ENCODE assay signal across 8 cellular contexts in the genomic region with DNA sequence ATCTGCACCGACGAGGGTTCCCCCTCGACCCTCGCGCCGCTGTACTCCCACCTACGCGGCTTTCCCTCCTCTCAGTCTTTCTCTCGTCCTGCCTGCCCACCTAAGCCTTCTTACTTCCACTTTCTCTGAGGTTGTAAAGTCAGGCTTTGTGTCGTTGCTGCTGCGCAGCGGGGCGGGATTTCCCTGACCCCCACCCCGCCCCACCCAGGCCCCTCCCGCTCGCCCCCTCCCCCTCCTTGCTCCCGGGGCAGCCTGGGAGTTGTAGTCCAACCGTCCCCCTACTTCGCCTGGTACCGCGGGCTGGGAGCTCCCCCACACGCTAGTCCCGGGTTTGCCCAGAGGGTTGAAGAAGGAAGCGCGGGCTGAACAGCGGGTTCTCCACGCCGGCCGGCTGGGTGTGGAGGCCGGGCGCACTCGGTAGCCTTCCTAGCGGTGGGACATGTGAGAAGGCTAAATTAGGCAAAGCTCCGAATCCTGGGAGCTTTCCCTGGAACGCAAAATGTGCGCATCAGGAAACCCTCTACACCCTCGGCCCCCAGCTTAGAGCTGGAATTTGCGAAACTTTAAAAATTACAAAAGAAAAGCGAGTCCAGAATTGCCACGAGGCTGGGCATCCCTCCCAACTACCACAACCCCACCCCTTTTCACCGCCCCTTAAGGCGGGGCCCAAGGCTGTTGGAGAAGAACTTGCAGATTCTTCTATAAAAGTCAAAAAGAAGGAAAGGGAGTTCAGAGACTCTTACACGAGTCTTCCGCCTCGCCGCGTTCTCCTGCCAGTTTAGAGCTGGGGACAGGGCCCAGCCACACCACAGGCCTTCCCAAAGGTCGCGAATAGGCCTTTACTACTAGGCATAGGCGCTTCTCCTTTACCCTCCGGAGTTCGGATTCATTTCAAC. TPM values are rescaled to one million over a fixed set of nuclear protein-coding genes. Genes with fewer than 3 reads are reported as not detected.
DNase-seq lines count a peak whose midpoint lies in the region; ATAC-seq, FAIRE-seq and TF ChIP-seq lines count a peak whose summit lies in the region.

A gene (minus strand): TSS at position 153 of the 896 bp plus-strand sequence. CDS start 1,011 bp downstream, outside the sequence.

- H3K36me3 Mint-ChIP-seq in activated CD4-positive, alpha-beta T cell treated with anti-CD3 and anti-CD28 coated beads, Interleukin-2, amount 10 ng/mL, durations not matched to agents 24 days and 14 days (ENCODE audit: low read depth): peaks cover 2% of the 10 kb centered on the region

- no peak within 1 kb of the TSS for H2AFZ ChIP-seq in HepG2 (ENCODE audit: low read length)

- CTCF ChIA-PET in A549 (lab: Yijun Ruan, JAX): interaction anchor here (0.6 to 1.2 kb wide), 3 partner anchors 8 to 33 kb away, joined by 3 read pairs; no protein-coding TSS in a partner anchor
- CTCF ChIA-PET in HepG2 (lab: Yijun Ruan, JAX; ENCODE audit: low intra/inter-chr PET ratio, low total read pairs): no interaction called here

- FAIRE-seq in A549 (lab: Jason Lieb, UNC) (peak; percentile 28), HepG2 (lab: Jason Lieb, UNC) (peak; percentile 71)

- intact Hi-C loops in activated CD4-positive, alpha-beta T cell treated with anti-CD3 and anti-CD28 coated beads, Interleukin-2, amount 10 ng/mL, durations not matched to agents 24 days and 14 days (cut with micrococcal nuclease): loop anchor here (1.0 to 5.0 kb wide), 5 partner anchors 41 to 194 kb away; no protein-coding TSS in a partner anchor
- intact Hi-C loops in HepG2 (cut with micrococcal nuclease; ENCODE audit: unreplicated experiment): loop anchor here (5.0 kb wide), 1 partner anchor 136 kb away; no protein-coding TSS in a partner anchor

- H3K27ac ChIP-seq in A549: peak within 1 kb of the TSS; percentile 88 to 99
- peak within 1 kb of the TSS; percentile 93 for H3K27ac ChIP-seq in HepG2 (ENCODE audit: extremely low read length, insufficient read depth, low read length)

- H3K4me2 ChIP-seq in A549 (peak within 1 kb of the TSS; percentile 93), HepG2 (ENCODE audit: low read depth, low read length) (peak within 1 kb of the TSS; percentile 76)

- peak; percentile 8; the same call in 1 of the 3 replicates for TF ChIP-seq CTCF in A549 (IDR thresholded peaks at IDR 0.05)
- peak; percentile 66 for TF ChIP-seq CTCF in HepG2 (CRISPR knock-in tag; IDR thresholded peaks at IDR 0.05)

- H3K27ac Mint-ChIP-seq in activated CD4-positive, alpha-beta T cell treated with anti-CD3 and anti-CD28 coated beads, Interleukin-2, amount 10 ng/mL, durations not matched to agents 24 days and 14 days: peak within 1 kb of the TSS; percentile 96

- H3K4me1 Mint-ChIP-seq in activated CD4-positive, alpha-beta T cell treated with anti-CD3 and anti-CD28 coated beads, Interleukin-2, amount 10 ng/mL, durations not matched to agents 24 days and 14 days: peaks cover 17% of the 10 kb centered on the region

- ATAC-seq in A549 (peak; percentile 83 to 89), GM18511 (IDR thresholded peaks at IDR 0.05; ENCODE audit: unreplicated experiment) (peak; percentile 79), HG03025 (IDR thresholded peaks at IDR 0.05; ENCODE audit: low FRiP score, unreplicated experiment) (peak; percentile 72), HepG2 (peak; percentile 84)

- peak within 1 kb of the TSS; percentile 85 for H3K4me3 ChIP-seq in A549
- H3K4me3 ChIP-seq in HepG2 (replicated peaks in 1 of 3; ENCODE audit: insufficient read depth in 1 of 3, low read depth in 2 of 3, low read length in 3 of 3): peak within 1 kb of the TSS; percentile 72 to 83 (median 76)

- no peaks in the 10 kb centered on the region for H4K20me1 ChIP-seq in HepG2 (ENCODE audit: insufficient read depth, low read length)

- peaks cover 30% of the 10 kb centered on the region for H3K79me2 ChIP-seq in HepG2 (ENCODE audit: insufficient read depth, low read length)

- H3K27me3 ChIP-seq in HepG2 (ENCODE audit: control insufficient read depth in 1 of 2, insufficient read depth in 2 of 2, low read length in 2 of 2): no peaks in the 10 kb centered on the region; a peak in 1 of 5 replicates

- peak; percentile 56 to 89 for DNase-seq in A549 (ENCODE audit: low read depth in 1 of 2, low spot score in 1 of 2)
- DNase-seq in NCI-H226: peak; percentile 81
- DNase-seq in activated CD4-positive, alpha-beta T cell treated with anti-CD3 and anti-CD28 coated beads, Interleukin-2, amount 10 ng/mL, durations not matched to agents 24 days and 14 days: peak; percentile 92
- peak; percentile 85 for DNase-seq in dedifferentiated amniotic fluid mesenchymal stem cell (ENCODE audit: extremely low spot score)
- DNase-seq in HepG2 (ENCODE audit: low spot score): peak; percentile 70
- DNase-seq in stimulated activated CD4-positive, alpha-beta T cell treated with anti-CD3 and anti-CD28 coated beads, Interleukin-2, amount 100 ng/mL, for 48 hours: peak; percentile 63 to 65

- H3K27me3 Mint-ChIP-seq in activated CD4-positive, alpha-beta T cell treated with anti-CD3 and anti-CD28 coated beads, Interleukin-2, amount 10 ng/mL, durations not matched to agents 24 days and 14 days: no peaks in the 10 kb centered on the region

- no peaks in the 10 kb centered on the region for H3K9me3 Mint-ChIP-seq in activated CD4-positive, alpha-beta T cell treated with anti-CD3 and anti-CD28 coated beads, Interleukin-2, amount 10 ng/mL, durations not matched to agents 24 days and 14 days

- TF ChIP-seq POLR2A in A549 (IDR thresholded peaks at IDR 0.05; ENCODE audit: low read length) (peak; percentile 89), HepG2 (IDR thresholded peaks at IDR 0.05; ENCODE audit: insufficient read depth in 1 of 2, low read depth in 2 of 2, low read length in 2 of 2) (peak; percentile 61 to 75)

- TF ChIP-seq RAD21 in A549 (conservative IDR thresholded peaks at IDR 0.05 in 1 of 2, IDR thresholded peaks at IDR 0.05 in 1 of 2): peak; percentile 25 to 53
- no peak for TF ChIP-seq RAD21 in HepG2 (CRISPR knock-in tag; IDR thresholded peaks at IDR 0.05)

- POLR2A ChIA-PET in A549 (lab: Yijun Ruan, JAX): interaction anchor here (0.8 to 2.3 kb wide), 8 partner anchors 9 to 130 kb away, joined by 3 to 16 read pairs (median 3); no protein-coding TSS in a partner anchor
- POLR2A ChIA-PET in HepG2 (lab: Yijun Ruan, JAX): interaction anchor here (0.7 to 1.0 kb wide), 6 partner anchors 9 to 141 kb away, joined by 3 to 4 read pairs (median 3); no protein-coding TSS in a partner anchor

- peak within 1 kb of the TSS; percentile 82 for H3K9ac ChIP-seq in HepG2 (ENCODE audit: insufficient read depth, low read depth, low read length)

- WGBS in A549 (ENCODE audit: missing lambda C conversion rate): under 1% methylated on average over 41 of the region's 52 CpGs
- WGBS in HepG2 (ENCODE audit: low lambda C conversion rate): under 1% methylated on average over 25 of the region's 52 CpGs

- no peaks in the 10 kb centered on the region for H3K4me1 ChIP-seq in A549
- peaks cover 22% of the 10 kb centered on the region for H3K4me1 ChIP-seq in HepG2 (ENCODE audit: insufficient read depth, low read length)

- in situ Hi-C loops in HepG2 (cut with HindIII; ENCODE audit: extremely low pct_ligation_motif_present, low pct_unique_long_range_greater_than_20kb): no loop called here

- H3K9me3 ChIP-seq in A549: no peaks in the 10 kb centered on the region
- H3K9me3 ChIP-seq in HepG2 (ENCODE audit: low read length): no peaks in the 10 kb centered on the region

- TF ChIP-seq EP300 in A549 (IDR thresholded peaks at IDR 0.05) (no peak), HepG2 (IDR thresholded peaks at IDR 0.05; ENCODE audit: low read depth in 2 of 2, low read length in 2 of 2) (no peak), HepG2 (CRISPR knock-in tag; IDR thresholded peaks at IDR 0.05; ENCODE audit: borderline replicate concordance) (no peak)

- H3K36me3 ChIP-seq in HepG2 (replicated peaks in 1 of 2; ENCODE audit: control insufficient read depth in 1 of 2, insufficient read depth in 2 of 2, low read length in 2 of 2): no peaks in the 10 kb centered on the region

- peak within 1 kb of the TSS; percentile 86 for H3K4me3 Mint-ChIP-seq in activated CD4-positive, alpha-beta T cell treated with anti-CD3 and anti-CD28 coated beads, Interleukin-2, amount 10 ng/mL, durations not matched to agents 24 days and 14 days

- TSS peak; percentile 88 for BruUV-seq in HepG2 (replicated peaks; lab: Mats Ljungman, UMichigan)

TF ChIP-seq in A549, 52 proteins besides CTCF, POLR2A, EP300 and RAD21 (continues in another document):
- TF ChIP-seq ZC3H11A (IDR thresholded peaks at IDR 0.05): no peak

RNA-seq across cellular contexts. Expression of the gene that starts here (rescaled TPM):
- polyA plus RNA-seq in A549 (2011; rRNA removed) (28.6 and 34.3 TPM in 2 replicates), A549 (2017; fragmentation: RNase III; extraction: RNeasy Plus Mini Kit Qiagen cat#74134 plus additional on column Dnase treatment) (14.9 to 16.9 TPM (median 16.4 TPM) in 3 replicates), HepG2 (2011; rRNA removed) (8.3 and 8.5 TPM in 2 replicates)
- polyA plus RNA-seq in A549 (2012; cell fraction: cytosol; rRNA removed): 5.0 and 5.2 TPM in 2 replicates
- polyA plus RNA-seq in A549 (2012; cell fraction: nucleus; rRNA removed): 3.9 and 6.4 TPM in 2 replicates
- 13.3 and 13.8 TPM in 2 replicates for polyA minus RNA-seq in A549 (2011; rRNA and poly(A)+ RNA removed)
- 20.0 and 21.8 TPM in 2 replicates for total RNA-seq in activated CD4-positive, alpha-beta T cell treated with anti-CD3 and anti-CD28 coated beads, Interleukin-2, amount 10 ng/mL, durations not matched to agents 24 days and 14 days
- 16.0 and 16.9 TPM in 2 replicates for total RNA-seq in HepG2 (2016; rRNA removed; fragmentation: Illumina TruSeq; extraction: Trizol)
- 4.8 and 5.5 TPM in 2 replicates for total RNA-seq in HepG2 (2016; cell fraction: cytosol; rRNA removed; fragmentation: Illumina TruSeq; extraction: Trizol; ENCODE audit: low read depth)
- total RNA-seq in HepG2 (2016; cell fraction: insoluble cytoplasmic fraction; rRNA removed; fragmentation: Illumina TruSeq; extraction: Trizol): 15.8 and 17.4 TPM in 2 replicates
- total RNA-seq in HepG2 (2016; cell fraction: membrane; rRNA removed; fragmentation: Illumina TruSeq; extraction: Trizol): 7.3 and 7.8 TPM in 2 replicates
- total RNA-seq in HepG2 (2016; cell fraction: nucleus; rRNA removed; fragmentation: Illumina TruSeq; extraction: Trizol): 28.6 and 28.9 TPM in 2 replicates
- 3.1 and 5.3 TPM in 2 replicates for polyA plus RNA-seq in HepG2 (2011; cell fraction: cytosol; rRNA removed)
- 6.6 and 7.9 TPM in 2 replicates for polyA plus RNA-seq in HepG2 (2011; cell fraction: nucleus; rRNA removed)
- 10.5 and 13.0 TPM in 2 replicates for polyA plus RNA-seq in HepG2 (2012)
- polyA plus RNA-seq in HepG2 (2016; cell fraction: cytosol; fragmentation: Illumina TruSeq; extraction: Trizol; ENCODE audit: low read depth): 1.1 and 1.2 TPM in 2 replicates
- polyA plus RNA-seq in HepG2 (2016; cell fraction: insoluble cytoplasmic fraction; fragmentation: Illumina TruSeq; extraction: Trizol; ENCODE audit: low read depth): 12.5 and 14.1 TPM in 2 replicates
- 2.6 and 2.8 TPM in 2 replicates for polyA plus RNA-seq in HepG2 (2016; cell fraction: membrane; fragmentation: Illumina TruSeq; extraction: Trizol; ENCODE audit: low read depth)
- polyA plus RNA-seq in HepG2 (2016; cell fraction: nucleus; fragmentation: Illumina TruSeq; extraction: Trizol; ENCODE audit: insufficient read depth, low read depth): 27.2 and 27.4 TPM in 2 replicates
- polyA minus RNA-seq in HepG2 (2011; rRNA and poly(A)+ RNA removed; ENCODE audit: low replicate concordance): 7.6 and 13.7 TPM in 2 replicates
- 13.0 and 15.3 TPM in 2 replicates for polyA minus RNA-seq in HepG2 (2011; cell fraction: cytosol; rRNA and poly(A)+ RNA removed)
- polyA minus RNA-seq in HepG2 (2011; cell fraction: nucleus; rRNA and poly(A)+ RNA removed): 34.8 and 37.4 TPM in 2 replicates

Comparison
In these comparisons a context has a peak if more than half of its experiments do, and no peak if none do; other contexts are left out.
1. Peak in every context shown above with its lines: DNase-seq, ATAC-seq, H3K4me3 ChIP-seq and H3K27ac ChIP-seq.